8 cellular contexts compared by ENCODE assay signal in the genomic region with DNA sequence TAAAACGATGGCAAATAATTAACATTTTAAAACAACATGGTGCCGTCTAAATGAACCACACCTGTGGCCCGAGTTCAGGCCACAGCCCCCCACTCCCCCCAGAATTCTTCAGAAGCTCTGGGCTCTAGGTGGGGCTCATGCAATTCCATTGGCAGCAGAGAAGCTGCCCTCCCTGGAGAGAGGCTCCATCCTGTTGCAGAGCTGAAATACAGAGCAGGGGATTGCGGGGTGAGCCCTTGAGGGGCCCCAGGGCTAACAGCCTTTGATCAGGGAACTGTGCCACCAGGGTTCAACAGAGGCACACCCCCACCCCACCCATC.
DNase-seq lines count a peak whose midpoint lies in the region; ATAC-seq and TF ChIP-seq lines count a peak whose summit lies in the region.

No MANE protein-coding gene starts in this region.

- no peak for DNase-seq in CD14-positive monocyte (ENCODE audit: low spot score)
- DNase-seq in NB4 (ENCODE audit: low read depth) = peak; percentile 35
- DNase-seq in colonic mucosa = no peak
- no peak for DNase-seq in neural crest cell (ENCODE audit: low read depth, low spot score)
- no peak for DNase-seq in GM19240 (ENCODE audit: insufficient read length, low spot score)
- no peak for DNase-seq in NCI-H2196 treated with DMSO at 0.1 percent for 48 hours (lab: John Stamatoyannopoulos, UW; ENCODE audit: unreplicated experiment)
- no peak for DNase-seq in T1000 (lab: John Stamatoyannopoulos, UW)

- H3K4me3 Mint-ChIP-seq in CD14-positive monocyte (peak overlapping the region; percentile 67 to 85), neural crest cell (peak overlapping the region; percentile 84)

- ATAC-seq in GM18517 (IDR thresholded peaks at IDR 0.05; ENCODE audit: unreplicated experiment) = no peak

- TF ChIP-seq CTCF in CD14-positive monocyte (IDR thresholded peaks at IDR 0.05) (no peak), NB4 (IDR thresholded peaks at IDR 0.05; ENCODE audit: low read depth, low read length) (no peak), colonic mucosa (IDR thresholded peaks at IDR 0.05) (no peak), neural crest cell (conservative IDR thresholded peaks at IDR 0.05) (no peak)

- H3K4me1 ChIP-seq in colonic mucosa = peaks cover 34% of the 10 kb centered on the region

- H3K9me3 Mint-ChIP-seq in CD14-positive monocyte (no peaks in the 10 kb centered on the region), neural crest cell (no peaks in the 10 kb centered on the region)

- no peaks in the 10 kb centered on the region for H3K36me3 ChIP-seq in colonic mucosa

- intact Hi-C loops in CD14-positive monocyte (cut with micrococcal nuclease) (loop anchor here in 1 of 2 donors (1.0 kb wide), 1 partner anchor 15 kb away; no protein-coding TSS in a partner anchor), colonic mucosa (cut with DNase I) (no loop called here)

- H3K4me1 Mint-ChIP-seq in CD14-positive monocyte (peaks cover 83% of the 10 kb centered on the region), neural crest cell (peaks cover 45% of the 10 kb centered on the region)

- TF ChIP-seq POLR2A in NB4 (IDR thresholded peaks at IDR 0.05; ENCODE audit: extremely low read depth, insufficient read length) = no peak

- H3K27ac ChIP-seq in colonic mucosa = peak overlapping the region; percentile 96

- H3K27me3 Mint-ChIP-seq in CD14-positive monocyte (ENCODE audit: low read depth in 3 of 3) (peaks cover 0 to 7% (median 0%) of the 10 kb centered on the region in 3 donors), neural crest cell (ENCODE audit: low read depth) (no peaks in the 10 kb centered on the region)

- peak overlapping the region; percentile 95 to 97 for H3K9ac ChIP-seq in colonic mucosa (ENCODE audit: low read depth in 2 of 2, low read length in 2 of 2)

- peak overlapping the region; percentile 95 to 99 (median 98) for H3K27ac Mint-ChIP-seq in CD14-positive monocyte
- H3K27ac Mint-ChIP-seq in neural crest cell (ENCODE audit: unreplicated experiment) = no peak overlapping the region

- peaks cover 17 to 21% of the 10 kb centered on the region in 2 donors for H3K36me3 Mint-ChIP-seq in CD14-positive monocyte
- H3K36me3 Mint-ChIP-seq in neural crest cell (ENCODE audit: low read depth) = no peaks in the 10 kb centered on the region

- H3K4me3 ChIP-seq in NB4 (ENCODE audit: low read depth, low read length) (peak overlapping the region; percentile 44), colonic mucosa (no peak overlapping the region)

- no peaks in the 10 kb centered on the region for H3K27me3 ChIP-seq in colonic mucosa

- H3K9me3 ChIP-seq in colonic mucosa = no peaks in the 10 kb centered on the region
